1 cellular context compared by ENCODE assay signal in the genomic region with DNA sequence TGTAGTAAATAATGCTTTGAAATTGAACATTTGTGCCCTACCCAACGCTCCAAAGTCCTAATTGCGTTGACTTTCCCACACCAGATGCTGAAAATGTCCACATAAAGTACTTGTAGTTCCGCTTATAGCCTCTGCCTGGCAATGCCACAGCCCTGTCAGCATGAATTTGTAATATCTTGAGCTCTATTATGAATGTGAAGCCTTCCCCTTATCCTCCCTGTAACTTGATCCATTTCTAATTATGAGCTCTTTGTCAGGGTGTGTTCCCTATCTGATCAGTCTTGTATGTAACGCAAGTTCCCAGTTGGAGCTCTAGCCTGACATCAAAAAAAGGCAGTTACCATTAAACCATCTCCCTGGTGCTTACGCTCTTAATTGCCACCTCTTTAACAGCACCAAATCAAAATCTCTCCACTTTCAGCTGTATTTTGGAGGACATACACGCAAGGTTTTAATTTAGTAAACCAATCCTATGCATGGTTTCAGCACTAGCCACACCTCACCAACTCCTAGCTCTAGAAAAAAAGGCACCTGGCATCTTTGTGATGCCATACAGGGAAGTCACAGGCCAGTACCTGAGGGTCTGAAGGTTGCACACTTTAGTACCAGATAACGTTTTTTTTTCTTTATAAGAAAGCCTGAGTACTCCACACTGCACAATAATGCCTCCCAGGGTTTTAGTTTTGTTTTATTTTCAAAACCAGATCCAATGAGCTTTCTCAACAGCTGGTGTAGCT.
TF ChIP-seq lines count a peak whose summit lies in the region.

No MANE protein-coding gene starts in this region.

TF ChIP-seq in SK-N-SH, 30 proteins besides CTCF, POLR2A, EP300 and RAD21 (continued from another document):
- TF ChIP-seq, protein P1, sequence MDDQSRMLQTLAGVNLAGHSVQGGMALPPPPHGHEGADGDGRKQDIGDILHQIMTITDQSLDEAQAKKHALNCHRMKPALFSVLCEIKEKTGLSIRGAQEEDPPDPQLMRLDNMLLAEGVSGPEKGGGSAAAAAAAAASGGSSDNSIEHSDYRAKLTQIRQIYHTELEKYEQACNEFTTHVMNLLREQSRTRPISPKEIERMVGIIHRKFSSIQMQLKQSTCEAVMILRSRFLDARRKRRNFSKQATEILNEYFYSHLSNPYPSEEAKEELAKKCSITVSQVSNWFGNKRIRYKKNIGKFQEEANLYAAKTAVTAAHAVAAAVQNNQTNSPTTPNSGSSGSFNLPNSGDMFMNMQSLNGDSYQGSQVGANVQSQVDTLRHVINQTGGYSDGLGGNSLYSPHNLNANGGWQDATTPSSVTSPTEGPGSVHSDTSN (IDR thresholded peaks at IDR 0.05) = no peak
- TF ChIP-seq RCOR1 (IDR thresholded peaks at IDR 0.05; ENCODE audit: low read length) (no peak), SIN3A (IDR thresholded peaks at IDR 0.05; ENCODE audit: borderline replicate concordance, low read depth, low read length) (no peak), CHD2 (IDR thresholded peaks at IDR 0.05; ENCODE audit: low read length, partially characterized antibody) (no peak)
- TF ChIP-seq, protein P2, sequence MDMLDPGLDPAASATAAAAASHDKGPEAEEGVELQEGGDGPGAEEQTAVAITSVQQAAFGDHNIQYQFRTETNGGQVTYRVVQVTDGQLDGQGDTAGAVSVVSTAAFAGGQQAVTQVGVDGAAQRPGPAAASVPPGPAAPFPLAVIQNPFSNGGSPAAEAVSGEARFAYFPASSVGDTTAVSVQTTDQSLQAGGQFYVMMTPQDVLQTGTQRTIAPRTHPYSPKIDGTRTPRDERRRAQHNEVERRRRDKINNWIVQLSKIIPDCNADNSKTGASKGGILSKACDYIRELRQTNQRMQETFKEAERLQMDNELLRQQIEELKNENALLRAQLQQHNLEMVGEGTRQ (IDR thresholded peaks at IDR 0.05; ENCODE audit: borderline replicate concordance, low read depth, low read length) = no peak
